Comparison of ENCODE assay signal across 8 cellular contexts in genomic region chr5:8458038-8458383, GRCh38.
DNase-seq lines count a peak whose midpoint lies in the region; ATAC-seq and TF ChIP-seq lines count a peak whose summit lies in the region.

No MANE protein-coding gene starts in this region.

- H3K4me1 Mint-ChIP-seq in endothelial cell (ENCODE audit: unreplicated experiment) (peaks cover 3% of the 10 kb centered on the region), naive B cell (peaks cover 0 to 11% (median 9%) of the 10 kb centered on the region in 3 donors)

- no peak for TF ChIP-seq CTCF in GM12864 (IDR thresholded peaks at IDR 0.05; ENCODE audit: low read depth, low read length, missing control alignments)
- no peak for TF ChIP-seq CTCF in endothelial cell (IDR thresholded peaks at IDR 0.05; ENCODE audit: unreplicated experiment)

- peak overlapping the region; percentile 83 for H3K4me3 Mint-ChIP-seq in endothelial cell (ENCODE audit: unreplicated experiment)
- peak overlapping the region; percentile 80 to 95 (median 90) for H3K4me3 Mint-ChIP-seq in naive B cell

- H3K27me3 Mint-ChIP-seq in endothelial cell (ENCODE audit: unreplicated experiment) (no peaks in the 10 kb centered on the region), naive B cell (no peaks in the 10 kb centered on the region)

- peaks cover 4% of the 10 kb centered on the region for H3K9me3 Mint-ChIP-seq in endothelial cell (ENCODE audit: unreplicated experiment)
- H3K9me3 Mint-ChIP-seq in naive B cell, result peaks cover 0 to 5% (median under 1%) of the 10 kb centered on the region in 7 donors

- H3K36me3 Mint-ChIP-seq in endothelial cell (ENCODE audit: low read depth, unreplicated experiment), result peaks cover 4% of the 10 kb centered on the region
- H3K36me3 Mint-ChIP-seq in naive B cell, result no peaks in the 10 kb centered on the region

- peak; percentile 23 to 27 for ATAC-seq in naive B cell (ENCODE audit: low read depth in 2 of 2)
- ATAC-seq in HG03439 (IDR thresholded peaks at IDR 0.05; ENCODE audit: unreplicated experiment), result no peak

- no peak overlapping the region for H3K27ac Mint-ChIP-seq in endothelial cell (ENCODE audit: unreplicated experiment)
- H3K27ac Mint-ChIP-seq in naive B cell, result peak overlapping the region in 4 of 6 donors; percentile 60 to 90 (median 70)

- H3K4me3 ChIP-seq in GM12864 (ENCODE audit: low read depth, low read length), result peak overlapping the region; percentile 81

- DNase-seq in GM12864 (ENCODE audit: low read depth) (no peak), H4 (ENCODE audit: low spot score) (peak; percentile 39), RKO (ENCODE audit: low spot score) (peak; percentile 70), endothelial cell (ENCODE audit: low spot score) (no peak), naive B cell (no peak), GDM1 (lab: John Stamatoyannopoulos, UW) (no peak), NCI-H1048 (lab: John Stamatoyannopoulos, UW) (no peak)

Comparison
In these comparisons a context has a peak if more than half of its experiments do, and no peak if none do; other contexts are left out.
1. DNase-seq: peak in H4 (single experiment) and RKO (single experiment); none in GM12864 (single experiment), endothelial cell (single experiment), naive B cell (single experiment), GDM1 (single experiment) and NCI-H1048 (single experiment).